33 cellular contexts compared by ENCODE assay signal in the genomic region with DNA sequence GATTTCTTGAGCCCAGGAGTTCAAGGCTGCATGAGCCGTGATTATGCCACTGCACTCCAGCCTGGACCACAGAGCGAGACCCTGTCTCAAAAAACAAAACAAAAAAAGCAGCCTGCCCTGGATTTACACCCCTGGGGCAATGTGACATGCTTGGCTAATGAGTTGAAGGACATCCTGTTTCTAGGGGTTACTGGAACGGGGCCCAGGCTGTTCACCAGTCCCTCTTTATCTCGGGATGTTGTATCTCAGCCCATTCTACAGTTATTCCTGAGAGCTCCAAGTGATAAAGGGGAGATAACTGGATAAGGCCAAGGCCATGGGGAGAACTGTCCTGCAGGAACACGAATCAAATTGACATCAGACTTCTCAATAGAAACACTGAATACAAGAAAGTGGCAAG. TPM values are rescaled to one million over a fixed set of nuclear protein-coding genes. Genes with fewer than 3 reads are reported as not detected.
A peak's percentile ranks its signal among the peaks of the same experiment; 100 is the strongest.
DNase-seq lines count a peak whose midpoint lies in the region; ATAC-seq, FAIRE-seq and TF ChIP-seq lines count a peak whose summit lies in the region.
"Had no signal": no experiment of that assay in that cellular context is flagged by ENCODE, and none has a peak within 500 bp of the region (broad histone marks: within the 10 kb centered on the region; RNA-seq: fewer than 3 reads in every experiment).

No MANE protein-coding gene starts in this region.

- no peak for DNase-seq in heart left ventricle
- DNase-seq in right atrium auricular region (ENCODE audit: low spot score): no peak
- DNase-seq in kidney: peak; percentile 6
- DNase-seq in testis: no peak
- DNase-seq in type B pancreatic cell (ENCODE audit: extremely low spot score, unreplicated experiment): no peak
- no peak for DNase-seq in GOT3 (lab: John Stamatoyannopoulos, UW)
- no peak for DNase-seq in DMS53 (lab: John Stamatoyannopoulos, UW)
- DNase-seq: activated CD4-positive, alpha-beta T cell treated with anti-CD3 and anti-CD28 coated beads, Interleukin-2, amount 50 U/mL, for 1 hour; activated CD8-positive, alpha-beta memory T cell treated with anti-CD3 and anti-CD28 coated beads, Interleukin-2, amount 10 ng/mL, durations not matched to agents 7 days and 5 days; activated T-cell treated with anti-CD3 and anti-CD28 coated beads, Interleukin-2, amount 50 U/mL, for 72 hours; anterior cingulate cortex; COR-L47; DND-41; gastrocnemius medialis; H9; hypothalamus; lower lobe of right lung; NCI-H1105 treated with DMSO at 0.1 percent for 48 hours; NCI-H446 treated with DMSO at 0.1 percent for 48 hours; small intestine; stimulated activated CD4-positive, alpha-beta T cell treated with anti-CD3 and anti-CD28 coated beads, Interleukin-2, amount 100 ng/mL, for 48 hours; stimulated activated naive B cell treated with anti-CD40 and anti-IgM and Interleukin-4, amounts not matched to agents 10 μg/mL and 1 μg/mL and 100 μg/mL, for 72 hours had no signal

- FAIRE-seq in kidney (lab: Jason Lieb, UNC): no peak
- FAIRE-seq: HepG2, RCC 7860, small intestine had no signal

- H3K27me3 Mint-ChIP-seq in type B pancreatic cell: no peaks in the 10 kb centered on the region
- H3K27me3 Mint-ChIP-seq: activated naive CD4-positive, alpha-beta T cell treated with anti-CD3 and anti-CD28 coated beads, Interleukin-2, amount 50 U/mL, for 24 hours; stimulated activated naive B cell treated with anti-CD40 and anti-IgM and Interleukin-4, amounts not matched to agents 10 μg/mL and 1 μg/mL and 100 μg/mL, for 72 hours had no signal

- H3K9ac ChIP-seq in OCI-LY3 (ENCODE audit: low read length) (peak overlapping the region; percentile 40; the same call in 1 of the 2 replicates), kidney (ENCODE audit: low read length in 2 of 2) (no peak overlapping the region)

- H3K4me3 Mint-ChIP-seq in type B pancreatic cell: no peak overlapping the region
- H3K4me3 Mint-ChIP-seq: activated CD8-positive, alpha-beta memory T cell treated with anti-CD3 and anti-CD28 coated beads, Interleukin-2, amount 10 ng/mL, durations not matched to agents 7 days and 5 days; activated naive CD4-positive, alpha-beta T cell treated with anti-CD3 and anti-CD28 coated beads, Interleukin-2, amount 50 U/mL, for 24 hours; activated T-cell treated with anti-CD3 and anti-CD28 coated beads, Interleukin-2, amount 50 U/mL, for 72 hours; H9; stimulated activated naive B cell treated with anti-CD40 and anti-IgM and Interleukin-4, amounts not matched to agents 10 μg/mL and 1 μg/mL and 100 μg/mL, for 72 hours; T-helper 1 cell treated with Interleukin-12 subunit alpha and Interleukin-12 subunit beta and Interleukin-4 antibody, amounts not matched to agents 30 μg/mL and 1 μg/mL, for 36 hours had no signal

- TF ChIP-seq CTCF in heart left ventricle (IDR thresholded peaks at IDR 0.05) (no peak), right atrium auricular region (IDR thresholded peaks at IDR 0.05) (no peak), OCI-LY3 (IDR thresholded peaks at IDR 0.05; ENCODE audit: low read depth, low read length) (no peak), kidney (IDR thresholded peaks at IDR 0.05; ENCODE audit: borderline replicate concordance, extremely low read depth, insufficient read depth) (no peak), testis (IDR thresholded peaks at IDR 0.05) (no peak), type B pancreatic cell (conservative IDR thresholded peaks at IDR 0.05) (no peak)

- ATAC-seq in heart left ventricle: peak in 3 of 4 donors; percentile 57 to 64 (median 60)
- ATAC-seq: activated CD8-positive, alpha-beta memory T cell treated with anti-CD3 and anti-CD28 coated beads, Interleukin-2, amount 10 ng/mL, durations not matched to agents 7 days and 5 days; activated T-cell treated with anti-CD3 and anti-CD28 coated beads, Interleukin-2, amount 50 U/mL, for 72 hours; gastrocnemius medialis; HepG2; lower lobe of right lung; stimulated activated naive B cell treated with anti-CD40 and anti-IgM and Interleukin-4, amounts not matched to agents 10 μg/mL and 1 μg/mL and 100 μg/mL, for 72 hours had no signal

- intact Hi-C loops in heart left ventricle (cut with DNase I): no loop called here
- intact Hi-C loops in kidney (cut with DNase I): no loop called here
- intact Hi-C loops in testis (cut with DNase I; ENCODE audit: low total_unique reads): no loop called here

- H4K20me1 ChIP-seq in OCI-LY3 (ENCODE audit: insufficient read depth, low read length): no peaks in the 10 kb centered on the region

- TF ChIP-seq POLR2A in heart left ventricle (IDR thresholded peaks at IDR 0.05): no peak
- TF ChIP-seq POLR2A in testis (IDR thresholded peaks at IDR 0.05): no peak

- H3K4me2 ChIP-seq in OCI-LY3 (ENCODE audit: low read length): peak overlapping the region; percentile 53

- H3K79me2 ChIP-seq in OCI-LY3 (ENCODE audit: low read length): no peaks in the 10 kb centered on the region

- H3K4me3 ChIP-seq in heart left ventricle (no peak overlapping the region), right atrium auricular region (no peak overlapping the region), OCI-LY3 (ENCODE audit: low read length) (no peak overlapping the region), kidney (ENCODE audit: low read length in 2 of 2) (no peak overlapping the region), testis (no peak overlapping the region)
- H3K4me3 ChIP-seq: coronary artery, gastrocnemius medialis, lower lobe of right lung, thoracic aorta had no signal

- H3K4me1 Mint-ChIP-seq in type B pancreatic cell (ENCODE audit: unreplicated experiment): peaks cover 3% of the 10 kb centered on the region
- H3K4me1 Mint-ChIP-seq: activated CD8-positive, alpha-beta memory T cell treated with anti-CD3 and anti-CD28 coated beads, Interleukin-2, amount 10 ng/mL, durations not matched to agents 7 days and 5 days; activated naive CD4-positive, alpha-beta T cell treated with anti-CD3 and anti-CD28 coated beads, Interleukin-2, amount 50 U/mL, for 24 hours had no signal

- H3K36me3 ChIP-seq in heart left ventricle (no peaks in the 10 kb centered on the region), right atrium auricular region (no peaks in the 10 kb centered on the region), OCI-LY3 (replicated peaks; ENCODE audit: low read depth, low read length) (no peaks in the 10 kb centered on the region), kidney (ENCODE audit: control insufficient read depth in 1 of 2, insufficient read depth in 2 of 2, low read length in 2 of 2) (no peaks in the 10 kb centered on the region), testis (ENCODE audit: low read depth, missing control alignments) (no peaks in the 10 kb centered on the region)
- H3K36me3 ChIP-seq: gastrocnemius medialis, lower lobe of right lung, thoracic aorta had no signal

- no peaks in the 10 kb centered on the region for H3K9me3 Mint-ChIP-seq in type B pancreatic cell
- H3K9me3 Mint-ChIP-seq: activated naive CD4-positive, alpha-beta T cell treated with anti-CD3 and anti-CD28 coated beads, Interleukin-2, amount 50 U/mL, for 24 hours; activated T-cell treated with anti-CD3 and anti-CD28 coated beads, Interleukin-2, amount 50 U/mL, for 72 hours; H9; stimulated activated naive B cell treated with anti-CD40 and anti-IgM and Interleukin-4, amounts not matched to agents 10 μg/mL and 1 μg/mL and 100 μg/mL, for 72 hours; T-helper 1 cell treated with Interleukin-12 subunit alpha and Interleukin-12 subunit beta and Interleukin-4 antibody, amounts not matched to agents 30 μg/mL and 1 μg/mL, for 36 hours had no signal

- H3K4me1 ChIP-seq in heart left ventricle (peaks cover 0 to 10% (median 2%) of the 10 kb centered on the region in 12 donors), right atrium auricular region (peaks cover 0 to 10% of the 10 kb centered on the region in 2 donors), OCI-LY3 (ENCODE audit: low read length) (peaks cover 36% of the 10 kb centered on the region), kidney (ENCODE audit: control insufficient read depth in 1 of 2, insufficient read depth in 1 of 2, low read depth in 1 of 2, low read length in 2 of 2) (no peaks in the 10 kb centered on the region), testis (peaks cover 15% of the 10 kb centered on the region)
- H3K4me1 ChIP-seq: gastrocnemius medialis, lower lobe of right lung had no signal

- peak overlapping the region; percentile 74; the same call in 1 of the 2 replicates for H2AFZ ChIP-seq in OCI-LY3 (ENCODE audit: low read depth, low read length)

- no peak overlapping the region for H3K27ac ChIP-seq in heart left ventricle
- H3K27ac ChIP-seq in right atrium auricular region: no peak overlapping the region
- no peak overlapping the region for H3K27ac ChIP-seq in OCI-LY3 (ENCODE audit: low read length)
- H3K27ac ChIP-seq in kidney (ENCODE audit: low read depth in 2 of 2, low read length in 2 of 2): no peak overlapping the region
- H3K27ac ChIP-seq in testis: peak overlapping the region; percentile 37 to 61
- H3K27ac ChIP-seq: coronary artery, gastrocnemius medialis, HL-60, lower lobe of right lung, thoracic aorta, VCaP had no signal

- H3K9me3 ChIP-seq in heart left ventricle (no peaks in the 10 kb centered on the region), right atrium auricular region (no peaks in the 10 kb centered on the region), OCI-LY3 (ENCODE audit: insufficient read depth, low read length) (no peaks in the 10 kb centered on the region), kidney (ENCODE audit: control insufficient read depth in 1 of 2, low read length in 2 of 2) (no peaks in the 10 kb centered on the region), testis (no peaks in the 10 kb centered on the region)
- H3K9me3 ChIP-seq: gastrocnemius medialis, lower lobe of right lung, thoracic aorta had no signal

- H3K27ac Mint-ChIP-seq in type B pancreatic cell: no peak overlapping the region
- H3K27ac Mint-ChIP-seq: activated CD8-positive, alpha-beta memory T cell treated with anti-CD3 and anti-CD28 coated beads, Interleukin-2, amount 10 ng/mL, durations not matched to agents 7 days and 5 days; activated naive CD4-positive, alpha-beta T cell treated with anti-CD3 and anti-CD28 coated beads, Interleukin-2, amount 50 U/mL, for 24 hours; activated T-cell treated with anti-CD3 and anti-CD28 coated beads, Interleukin-2, amount 50 U/mL, for 72 hours; H9; stimulated activated naive B cell treated with anti-CD40 and anti-IgM and Interleukin-4, amounts not matched to agents 10 μg/mL and 1 μg/mL and 100 μg/mL, for 72 hours; T-helper 1 cell treated with Interleukin-12 subunit alpha and Interleukin-12 subunit beta and Interleukin-4 antibody, amounts not matched to agents 30 μg/mL and 1 μg/mL, for 36 hours had no signal

- H3K27me3 ChIP-seq in heart left ventricle: no peaks in the 10 kb centered on the region
- H3K27me3 ChIP-seq in right atrium auricular region: no peaks in the 10 kb centered on the region
- H3K27me3 ChIP-seq in OCI-LY3 (ENCODE audit: low read depth, low read length): no peaks in the 10 kb centered on the region
- H3K27me3 ChIP-seq in testis: no peaks in the 10 kb centered on the region
- H3K27me3 ChIP-seq: gastrocnemius medialis had no signal

- no peaks in the 10 kb centered on the region for H3K36me3 Mint-ChIP-seq in type B pancreatic cell
- H3K36me3 Mint-ChIP-seq: activated CD8-positive, alpha-beta memory T cell treated with anti-CD3 and anti-CD28 coated beads, Interleukin-2, amount 10 ng/mL, durations not matched to agents 7 days and 5 days; activated naive CD4-positive, alpha-beta T cell treated with anti-CD3 and anti-CD28 coated beads, Interleukin-2, amount 50 U/mL, for 24 hours; stimulated activated naive B cell treated with anti-CD40 and anti-IgM and Interleukin-4, amounts not matched to agents 10 μg/mL and 1 μg/mL and 100 μg/mL, for 72 hours had no signal

- WGBS in heart left ventricle, 4 donors: 28 to 42% (median 34%) methylated on average over 5 of the region's 5 CpGs
- 47 to 66% methylated on average over 5 of the region's 5 CpGs for WGBS in testis, 2 donors

RNA-seq across cellular contexts. Expression of a gene that starts 21.7 kb away (rescaled TPM):
- 1 to 10 TPM in 8 of 9 donors, not detected in 1; 1.3 to 4.0 (median 2.4) TPM for total RNA-seq in heart left ventricle
- polyA plus RNA-seq in heart left ventricle: 1 to 10 TPM; 2.8 to 5.1 TPM
- not detected for total RNA-seq in right atrium auricular region
- total RNA-seq in kidney: 152 TPM
- polyA plus RNA-seq in kidney (ENCODE audit: insufficient read depth, low read depth, low replicate concordance): 416 TPM
- total RNA-seq in testis: 1 to 10 TPM; 1.9 to 9.6 TPM
- polyA plus RNA-seq in testis (ENCODE audit: insufficient read depth, low read depth, low replicate concordance): 1.9 TPM
- total RNA-seq in type B pancreatic cell (ENCODE audit: low replicate concordance): 0.75 and 2.4 TPM in 2 replicates

RNA-seq across cellular contexts. Expression of a gene that starts 25.6 kb away (rescaled TPM):
- total RNA-seq in heart left ventricle: 10 to 100 TPM; 37.2 to 92.6 (median 45.4) TPM
- 100 to 1,000 TPM in 1 of 2 donors, 10 to 100 TPM in 1; 72.6 to 233 TPM for polyA plus RNA-seq in heart left ventricle
- total RNA-seq in right atrium auricular region: 10 to 100 TPM; 62.7 to 85.1 TPM
- 119 TPM for total RNA-seq in kidney
- polyA plus RNA-seq in kidney (ENCODE audit: insufficient read depth, low read depth, low replicate concordance): 174 TPM
- 100 to 1,000 TPM; 158 to 171 TPM for total RNA-seq in testis
- polyA plus RNA-seq in testis (ENCODE audit: insufficient read depth, low read depth, low replicate concordance): 126 TPM
- 173 and 517 TPM in 2 replicates for total RNA-seq in type B pancreatic cell (ENCODE audit: low replicate concordance)
- total RNA-seq: activated CD8-positive, alpha-beta memory T cell treated with anti-CD3 and anti-CD28 coated beads, Interleukin-2, amount 10 ng/mL, durations not matched to agents 7 days and 5 days; activated T-cell treated with anti-CD3 and anti-CD28 coated beads, Interleukin-2, amount 50 U/mL, for 72 hours had no signal

RNA-seq across cellular contexts. Expression of a gene that starts 28.8 kb away (rescaled TPM):
- total RNA-seq in heart left ventricle (1 to 10 TPM in 7 of 9 donors, under 1 TPM in 1, not detected in 1; 0.79 to 6.1 (median 3.9) TPM), right atrium auricular region (1 to 10 TPM in 1 of 2 donors, under 1 TPM in 1; 0.55 to 2.4 TPM), kidney (75.9 TPM), testis (not detected), type B pancreatic cell (ENCODE audit: low replicate concordance) (139 and 266 TPM in 2 replicates)
- polyA plus RNA-seq in heart left ventricle (1 to 10 TPM; 1.7 to 4.4 TPM), kidney (ENCODE audit: insufficient read depth, low read depth, low replicate concordance) (35.6 TPM), testis (ENCODE audit: insufficient read depth, low read depth, low replicate concordance) (1.6 TPM)
- total RNA-seq: activated CD8-positive, alpha-beta memory T cell treated with anti-CD3 and anti-CD28 coated beads, Interleukin-2, amount 10 ng/mL, durations not matched to agents 7 days and 5 days; SK-MEL-5 had no signal
- polyA plus RNA-seq: BJ had no signal

RNA-seq across cellular contexts. Expression of a gene that starts 38.3 kb away (rescaled TPM):
- total RNA-seq in heart left ventricle: 1 to 10 TPM in 4 of 9 donors, under 1 TPM in 3, not detected in 2; 0.57 to 5.9 (median 1.1) TPM
- 1 to 10 TPM; 1.6 to 5.2 TPM for polyA plus RNA-seq in heart left ventricle
- total RNA-seq in right atrium auricular region: 1 to 10 TPM; 1.8 to 3.4 TPM
- 8.4 TPM for total RNA-seq in kidney
- polyA plus RNA-seq in kidney (ENCODE audit: insufficient read depth, low read depth, low replicate concordance): 2.5 TPM
- not detected for total RNA-seq in testis
- polyA plus RNA-seq in testis (ENCODE audit: insufficient read depth, low read depth, low replicate concordance): 0.67 TPM
- 1.4 and 2.8 TPM in 2 replicates for total RNA-seq in type B pancreatic cell (ENCODE audit: low replicate concordance)
- total RNA-seq: activated CD8-positive, alpha-beta memory T cell treated with anti-CD3 and anti-CD28 coated beads, Interleukin-2, amount 10 ng/mL, durations not matched to agents 7 days and 5 days; activated T-cell treated with anti-CD3 and anti-CD28 coated beads, Interleukin-2, amount 50 U/mL, for 72 hours; H9 had no signal

RNA-seq across cellular contexts. Expression of a gene that starts 40.0 kb away (rescaled TPM):
- total RNA-seq in heart left ventricle: 100 to 1,000 TPM in 7 of 9 donors, 10 to 100 TPM in 2; 98.1 to 189 (median 132) TPM
- 100 to 1,000 TPM; 173 to 272 TPM for polyA plus RNA-seq in heart left ventricle
- total RNA-seq in right atrium auricular region: 100 to 1,000 TPM; 114 to 314 TPM
- total RNA-seq in kidney: 225 TPM
- 299 TPM for polyA plus RNA-seq in kidney (ENCODE audit: insufficient read depth, low read depth, low replicate concordance)
- 10 to 100 TPM; 54.2 to 78.2 TPM for total RNA-seq in testis
- 90.9 TPM for polyA plus RNA-seq in testis (ENCODE audit: insufficient read depth, low read depth, low replicate concordance)
- total RNA-seq in type B pancreatic cell (ENCODE audit: low replicate concordance): 58.3 and 102 TPM in 2 replicates

Comparison
In these comparisons a context has a peak if more than half of its experiments do, and no peak if none do; other contexts are left out.
1. H3K27ac ChIP-seq: peak in testis (2 of 2); none in heart left ventricle (0 of 12), right atrium auricular region (0 of 2), OCI-LY3 (single experiment) and kidney (0 of 2).
2. RNA of a gene that starts 21.7 kb away (total RNA-seq): 152 TPM in kidney (single experiment); 1.9 to 9.6 TPM in testis, 1.3 to 4.0 TPM in heart left ventricle, not detected in right atrium auricular region and 0.75 to 2.4 TPM in type B pancreatic cell; every median in the first group is over 10 times any median in the second.
3. RNA of a gene that starts 28.8 kb away (total RNA-seq): 139 to 266 TPM in type B pancreatic cell and 75.9 TPM in kidney (single experiment); 0.79 to 6.1 TPM in heart left ventricle, 0.55 to 2.4 TPM in right atrium auricular region and not detected in testis; every median in the first group is over 10 times any median in the second.